In the genomic region with DNA sequence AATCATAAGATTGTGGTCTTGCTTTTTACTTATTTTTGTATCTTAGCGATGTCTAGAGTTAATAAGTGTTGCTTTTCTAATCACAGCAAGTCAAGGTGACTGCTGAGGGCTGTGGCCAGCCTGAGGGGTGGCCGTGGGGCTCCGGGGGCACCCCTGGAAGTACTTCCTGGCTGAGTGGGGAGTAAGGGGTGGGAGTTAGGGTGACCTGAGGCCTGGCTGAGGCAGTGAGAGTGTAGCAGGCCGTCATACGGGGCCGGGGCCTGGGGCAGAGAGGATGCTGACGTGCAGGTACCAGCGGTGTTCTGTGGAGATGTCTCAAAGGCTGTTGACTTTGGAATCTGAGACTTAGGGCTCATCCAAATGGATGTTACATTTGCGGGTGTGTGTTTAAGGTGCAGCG, we compare ENCODE assay signal across 22 cellular contexts. TPM values are rescaled to one million over a fixed set of nuclear protein-coding genes. Genes with fewer than 3 reads are reported as not detected.
DNase-seq lines count a peak whose midpoint lies in the region; ATAC-seq and TF ChIP-seq lines count a peak whose summit lies in the region.
"Had no signal": no experiment of that assay in that cellular context is flagged by ENCODE, and none has a peak within 500 bp of the region (broad histone marks: within the 10 kb centered on the region; RNA-seq: fewer than 3 reads in every experiment).

No MANE protein-coding gene starts in this region.

- POLR2A ChIA-PET in activated CD4-positive, alpha-beta T cell treated with anti-CD3 and anti-CD28 coated beads for 36 hours (lab: Charles Lee), result no interaction called here

- H3K4me3 ChIP-seq in spleen, result no peak overlapping the region
- H3K4me3 ChIP-seq: A549, BLaER1, GM23338 had no signal

- peak overlapping the region in 5 of 8 donors; percentile 3 to 57 (median 23) for H3K27ac ChIP-seq in spleen
- H3K27ac ChIP-seq: 22Rv1, A549, BLaER1 had no signal

- peaks cover 0 to 16% (median 7%) of the 10 kb centered on the region in 6 donors for H3K4me1 ChIP-seq in spleen
- H3K4me1 ChIP-seq: A549, BLaER1 had no signal

- H3K4me3 Mint-ChIP-seq in activated CD4-positive, alpha-beta T cell treated with anti-CD3 and anti-CD28 coated beads for 36 hours, result no peak overlapping the region
- H3K4me3 Mint-ChIP-seq in endothelial cell (ENCODE audit: unreplicated experiment), result no peak overlapping the region
- H3K4me3 Mint-ChIP-seq: CD14-positive monocyte; CD4-positive, alpha-beta memory T cell; GM23338; HFFc6 had no signal

- ATAC-seq in activated CD4-positive, alpha-beta T cell treated with anti-CD3 and anti-CD28 coated beads for 36 hours, result no peak
- ATAC-seq in GM21717 (IDR thresholded peaks at IDR 0.05; ENCODE audit: unreplicated experiment) (no peak), GM21529 (IDR thresholded peaks at IDR 0.05; ENCODE audit: unreplicated experiment) (no peak)
- ATAC-seq: A549, GM23338, HCT116 had no signal

- H3K9me3 Mint-ChIP-seq in activated CD4-positive, alpha-beta T cell treated with anti-CD3 and anti-CD28 coated beads for 36 hours (ENCODE audit: low read depth), result peaks cover 4% of the 10 kb centered on the region
- peaks cover 5% of the 10 kb centered on the region for H3K9me3 Mint-ChIP-seq in endothelial cell (ENCODE audit: unreplicated experiment)
- H3K9me3 Mint-ChIP-seq: GM23338 had no signal

- WGBS in spleen, 5 donors, result 74 to 91% (median 83%) methylated on average over 10 of the region's 10 CpGs

- H3K27ac Mint-ChIP-seq in activated CD4-positive, alpha-beta T cell treated with anti-CD3 and anti-CD28 coated beads for 36 hours, result peak overlapping the region; percentile 27
- H3K27ac Mint-ChIP-seq in endothelial cell (ENCODE audit: unreplicated experiment), result peak overlapping the region; percentile 64
- H3K27ac Mint-ChIP-seq: GM23338, HFFc6 had no signal

- H3K27me3 ChIP-seq in spleen (replicated peaks in 1 of 7), result no peaks in the 10 kb centered on the region
- H3K27me3 ChIP-seq: BLaER1 had no signal

- peaks cover 0 to 8% (median 0%) of the 10 kb centered on the region in 8 donors for H3K9me3 ChIP-seq in spleen
- H3K9me3 ChIP-seq: BLaER1 had no signal

- peaks cover 64% of the 10 kb centered on the region for H3K36me3 Mint-ChIP-seq in activated CD4-positive, alpha-beta T cell treated with anti-CD3 and anti-CD28 coated beads for 36 hours (ENCODE audit: low read depth)
- H3K36me3 Mint-ChIP-seq in endothelial cell (ENCODE audit: low read depth, unreplicated experiment), result peaks cover 57% of the 10 kb centered on the region

- DNase-seq in activated CD4-positive, alpha-beta T cell treated with anti-CD3 and anti-CD28 coated beads for 36 hours, result no peak
- DNase-seq in activated CD4-positive, alpha-beta T cell treated with anti-CD3 and anti-CD28 coated beads, Interleukin-2, amount 50 U/mL, for 4 hours, result no peak
- no peak for DNase-seq in endothelial cell (ENCODE audit: low spot score)
- DNase-seq in mesenteric fat pad (ENCODE audit: low spot score), result peak; percentile 20
- DNase-seq in spleen, result peak; percentile 63
- no peak for DNase-seq in NK-92 treated with Interleukin-12 subunit alpha and Interleukin-12 subunit beta, amount 100 ng/mL, for 24 hours (lab: John Stamatoyannopoulos, UW)
- DNase-seq: CD4-positive, alpha-beta memory T cell; DMS153; DMS79; GDM1; HFFc6; IMR-90 had no signal

- no peaks in the 10 kb centered on the region for H3K4me1 Mint-ChIP-seq in activated CD4-positive, alpha-beta T cell treated with anti-CD3 and anti-CD28 coated beads for 36 hours
- peaks cover 8% of the 10 kb centered on the region for H3K4me1 Mint-ChIP-seq in endothelial cell (ENCODE audit: unreplicated experiment)
- H3K4me1 Mint-ChIP-seq: CD14-positive monocyte had no signal

- H3K27me3 Mint-ChIP-seq in activated CD4-positive, alpha-beta T cell treated with anti-CD3 and anti-CD28 coated beads for 36 hours, result no peaks in the 10 kb centered on the region
- peaks cover 7% of the 10 kb centered on the region for H3K27me3 Mint-ChIP-seq in endothelial cell (ENCODE audit: unreplicated experiment)
- H3K27me3 Mint-ChIP-seq: CD4-positive, alpha-beta memory T cell had no signal

- no peak for TF ChIP-seq POLR2A in spleen (IDR thresholded peaks at IDR 0.05)

- TF ChIP-seq CTCF in endothelial cell (IDR thresholded peaks at IDR 0.05; ENCODE audit: unreplicated experiment) (no peak), spleen (IDR thresholded peaks at IDR 0.05 in 8 of 11, conservative IDR thresholded peaks at IDR 0.05 in 3 of 11) (no peak)

- intact Hi-C loops in activated CD4-positive, alpha-beta T cell treated with anti-CD3 and anti-CD28 coated beads for 36 hours (cut with DNase I, micrococcal nuclease), result no loop called here
- intact Hi-C loops in spleen (cut with DNase I; ENCODE audit: low total_unique reads), result no loop called here

- CTCF ChIA-PET in activated CD4-positive, alpha-beta T cell treated with anti-CD3 and anti-CD28 coated beads for 36 hours (lab: Charles Lee), result no interaction called here

- H3K36me3 ChIP-seq in spleen, result peaks cover 4 to 100% (median 78%) of the 10 kb centered on the region in 6 donors

RNA-seq across cellular contexts. Expression of gene PIGG, which starts 29.3 kb away (rescaled TPM):
- 10 to 100 TPM; 39.9 to 48.2 TPM for total RNA-seq in activated CD4-positive, alpha-beta T cell treated with anti-CD3 and anti-CD28 coated beads for 36 hours
- total RNA-seq in endothelial cell (ENCODE audit: unreplicated experiment) (74.0 TPM), mesenteric fat pad (45.1 TPM), spleen (100 to 1,000 TPM in 1 of 7 donors, 10 to 100 TPM in 6; 60.6 to 102 (median 85.0) TPM)
- polyA plus RNA-seq in spleen, result 10 to 100 TPM; 28.0 to 60.6 (median 49.1) TPM

RNA-seq across cellular contexts. Expression of gene ZNF721, which starts 29.3 kb away (rescaled TPM):
- 10 to 100 TPM; 32.3 to 37.9 TPM for total RNA-seq in activated CD4-positive, alpha-beta T cell treated with anti-CD3 and anti-CD28 coated beads for 36 hours
- total RNA-seq in endothelial cell (ENCODE audit: unreplicated experiment) (32.5 TPM), mesenteric fat pad (18.2 TPM), spleen (10 to 100 TPM; 30.5 to 54.9 (median 44.8) TPM)
- polyA plus RNA-seq in spleen, result 10 to 100 TPM; 11.9 to 14.2 (median 12.8) TPM

RNA-seq across cellular contexts. Expression of gene TMEM271, which starts 47.8 kb away (rescaled TPM):
- total RNA-seq in activated CD4-positive, alpha-beta T cell treated with anti-CD3 and anti-CD28 coated beads for 36 hours, result not detected
- not detected for total RNA-seq in endothelial cell (ENCODE audit: unreplicated experiment)
- total RNA-seq in mesenteric fat pad, result not detected
- not detected for total RNA-seq in spleen
- polyA plus RNA-seq in spleen, result not detected
- total RNA-seq: CD4-positive, alpha-beta memory T cell; Daoy; GM23338; HFFc6; IMR-90 had no signal
- polyA plus RNA-seq: A549; AG04450; CD14-positive monocyte; CD4-positive, alpha-beta memory T cell; IMR-90 had no signal

Comparison
In these comparisons a context has a peak if more than half of its experiments do, and no peak if none do; other contexts are left out.
1. DNase-seq: peak in mesenteric fat pad (single experiment) and spleen (single experiment); none in activated CD4-positive, alpha-beta T cell treated with anti-CD3 and anti-CD28 coated beads for 36 hours (single experiment), activated CD4-positive, alpha-beta T cell treated with anti-CD3 and anti-CD28 coated beads, Interleukin-2, amount 50 U/mL, for 4 hours (0 of 2), endothelial cell (single experiment) and NK-92 treated with Interleukin-12 subunit alpha and Interleukin-12 subunit beta, amount 100 ng/mL, for 24 hours (single experiment).